In genomic region chr11:56748597-56748996, GRCh38 we compare ENCODE assay signal across 1 cellular context.
TF ChIP-seq lines count a peak whose summit lies in the region.

TSS of gene OR9G4 (minus strand) at chr11:56748697. CDS start at chr11:56743766, 4,931 bp downstream.

TF ChIP-seq in H1, 55 proteins besides CTCF, POLR2A, EP300 and RAD21 (continued from another document):
- TF ChIP-seq, protein P1, sequence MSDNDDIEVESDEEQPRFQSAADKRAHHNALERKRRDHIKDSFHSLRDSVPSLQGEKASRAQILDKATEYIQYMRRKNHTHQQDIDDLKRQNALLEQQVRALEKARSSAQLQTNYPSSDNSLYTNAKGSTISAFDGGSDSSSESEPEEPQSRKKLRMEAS (IDR thresholded peaks at IDR 0.05): no peak
- TF ChIP-seq HDAC2 (IDR thresholded peaks at IDR 0.05; ENCODE audit: borderline replicate concordance in 1 of 2, low read depth in 2 of 2, low read length in 2 of 2): no peak
- no peak for TF ChIP-seq SRF (IDR thresholded peaks at IDR 0.05; ENCODE audit: low read depth, low read length)
- no peak for TF ChIP-seq NRF1 (IDR thresholded peaks at IDR 0.05; ENCODE audit: low read depth, low read length)
- no peak for TF ChIP-seq SIRT6 (IDR thresholded peaks at IDR 0.05; ENCODE audit: low read length)
- no peak for TF ChIP-seq JUN (IDR thresholded peaks at IDR 0.05; ENCODE audit: low read depth, low read length)
- no peak for TF ChIP-seq ASH2L (IDR thresholded peaks at IDR 0.05; ENCODE audit: low read length)
- TF ChIP-seq KDM1A (IDR thresholded peaks at IDR 0.05; ENCODE audit: borderline replicate concordance, low read length): no peak
- TF ChIP-seq ATF3 (IDR thresholded peaks at IDR 0.05; ENCODE audit: insufficient read depth, low read depth, low read length): no peak
- no peak for TF ChIP-seq KDM4A (IDR thresholded peaks at IDR 0.05; ENCODE audit: low read depth, low read length, severe bottlenecking)
- no peak for TF ChIP-seq TAF1 (IDR thresholded peaks at IDR 0.05; ENCODE audit: low read depth, low read length)
- TF ChIP-seq GABPA (IDR thresholded peaks at IDR 0.05; ENCODE audit: borderline replicate concordance, insufficient read depth, low read length): no peak
- TF ChIP-seq RBBP5 (IDR thresholded peaks at IDR 0.05; ENCODE audit: borderline replicate concordance, low read depth, low read length): no peak
- no peak for TF ChIP-seq BACH1 (IDR thresholded peaks at IDR 0.05; ENCODE audit: low read length)
